In genomic region chr10:53090725-53091124, GRCh38 we compare ENCODE assay signal across 8 cellular contexts.
"Had no signal": no experiment of that assay in that cellular context is flagged by ENCODE, and none has a peak within 500 bp of the region (broad histone marks: within the 10 kb centered on the region; RNA-seq: fewer than 3 reads in every experiment).

No MANE protein-coding gene starts in this region.

- FAIRE-seq: HepG2 had no signal

- H3K4me1 Mint-ChIP-seq: GM23338, IgD-negative memory B cell had no signal

- H3K36me3 ChIP-seq: HAP-1 had no signal

- ATAC-seq: GM23338, HCT116, HepG2 had no signal

- H3K27ac ChIP-seq: HL-60 had no signal

- H3K27ac Mint-ChIP-seq: GM23338, IgD-negative memory B cell had no signal

- H3K9me3 ChIP-seq: HAP-1 had no signal

- H3K4me2 ChIP-seq: GM23338 had no signal

- DNase-seq: H7, KBM-7 had no signal

- H3K4me3 ChIP-seq: GM23338, HAP-1 had no signal

- H3K27me3 Mint-ChIP-seq: IgD-negative memory B cell had no signal

- H3K36me3 Mint-ChIP-seq: IgD-negative memory B cell had no signal

- H3K4me1 ChIP-seq: HAP-1 had no signal

- H3K4me3 Mint-ChIP-seq: GM23338, IgD-negative memory B cell had no signal
